In genomic region chr19:15124572-15125231, GRCh38 we compare ENCODE assay signal across 8 cellular contexts. TPM values are rescaled to one million over a fixed set of nuclear protein-coding genes. Genes with fewer than 3 reads are reported as not detected.
A peak's percentile ranks its signal among the peaks of the same experiment; 100 is the strongest.
DNase-seq lines count a peak whose midpoint lies in the region; ATAC-seq and TF ChIP-seq lines count a peak whose summit lies in the region.

No MANE protein-coding gene starts in this region.

- H3K4me1 ChIP-seq in lower lobe of right lung (peaks cover 22% of the 10 kb centered on the region), thoracic aorta (ENCODE audit: control insufficient read depth in 1 of 2, low read depth in 2 of 2) (peaks cover 5 to 18% of the 10 kb centered on the region in 2 donors)

- ATAC-seq in lower lobe of right lung = peak; percentile 6 to 12
- ATAC-seq in thoracic aorta (ENCODE audit: insufficient number of reproducible peaks, low FRiP score, low read depth) = no peak
- ATAC-seq in HG02763 (IDR thresholded peaks at IDR 0.05; ENCODE audit: unreplicated experiment) = no peak

- peak overlapping the region; percentile 97 for H3K27ac ChIP-seq in caudate nucleus (ENCODE audit: low read depth, low read length)
- peak overlapping the region; percentile 94 for H3K27ac ChIP-seq in lower lobe of right lung
- peak overlapping the region; percentile 76 to 81 for H3K27ac ChIP-seq in thoracic aorta

- no peak for TF ChIP-seq CTCF in lower lobe of right lung (IDR thresholded peaks at IDR 0.05)
- no peak for TF ChIP-seq CTCF in thoracic aorta (IDR thresholded peaks at IDR 0.05)

- peak; percentile 76 for DNase-seq in NCI-H82 (lab: John Stamatoyannopoulos, UW)
- DNase-seq in NCI-H82 treated with DMSO at 0.1 percent for 48 hours (lab: John Stamatoyannopoulos, UW; ENCODE audit: unreplicated experiment) = no peak
- peak; percentile 21 for DNase-seq in NAMALWA (ENCODE audit: low spot score)
- DNase-seq in caudate nucleus (lab: John Stamatoyannopoulos, UW) = peak in 15 of 61 donors; percentile 9 to 72 (median 39)
- DNase-seq in lower lobe of right lung = peak; percentile 60
- DNase-seq in thoracic aorta (ENCODE audit: low spot score) = no peak
- DNase-seq in kidney tubule cell (ENCODE audit: low spot score) = no peak

- peak overlapping the region; percentile 77 for H3K4me3 ChIP-seq in lower lobe of right lung
- peak overlapping the region; percentile 86 for H3K4me3 ChIP-seq in thoracic aorta

- H3K9me3 ChIP-seq in lower lobe of right lung (no peaks in the 10 kb centered on the region), thoracic aorta (no peaks in the 10 kb centered on the region)

- H3K36me3 ChIP-seq in lower lobe of right lung = peaks cover 28% of the 10 kb centered on the region
- peaks cover 23% of the 10 kb centered on the region for H3K36me3 ChIP-seq in thoracic aorta

- H3K27me3 ChIP-seq in lower lobe of right lung (ENCODE audit: low read depth) = no peaks in the 10 kb centered on the region
- H3K27me3 ChIP-seq in thoracic aorta (replicated peaks; ENCODE audit: insufficient read depth) = no peaks in the 10 kb centered on the region

- intact Hi-C loops in lower lobe of right lung (cut with DNase I) = no loop called here

RNA-seq across cellular contexts. Expression of gene SYDE1, which starts 17.5 kb away (rescaled TPM):
- 20.8 TPM for total RNA-seq in lower lobe of right lung
- 10 to 100 TPM; 46.6 to 83.3 TPM for total RNA-seq in thoracic aorta

RNA-seq across cellular contexts. Expression of gene OR1I1, which starts 42.7 kb away (rescaled TPM):
- not detected for total RNA-seq in lower lobe of right lung
- total RNA-seq in thoracic aorta = not detected

Comparison
In these comparisons a context has a peak if more than half of its experiments do, and no peak if none do; other contexts are left out.
1. DNase-seq: peak in NCI-H82 (single experiment), NAMALWA (single experiment) and lower lobe of right lung (single experiment); none in NCI-H82 treated with DMSO at 0.1 percent for 48 hours (single experiment), thoracic aorta (single experiment) and kidney tubule cell (single experiment).
2. ATAC-seq: peak in lower lobe of right lung (2 of 2); none in thoracic aorta (single experiment) and HG02763 (single experiment).
3. Peak in every context shown above with its lines, with median percentiles within 50 percentile points of each other: H3K27ac ChIP-seq.